Comparison of ENCODE assay signal across 9 cellular contexts in genomic region chr13:46622918-46623256, GRCh38.
A peak's percentile ranks its signal among the peaks of the same experiment; 100 is the strongest.
DNase-seq lines count a peak whose midpoint lies in the region; ATAC-seq and TF ChIP-seq lines count a peak whose summit lies in the region.
"Had no signal": no experiment of that assay in that cellular context is flagged by ENCODE, and none has a peak within 500 bp of the region (broad histone marks: within the 10 kb centered on the region; RNA-seq: fewer than 3 reads in every experiment).

No MANE protein-coding gene starts in this region.

- peak overlapping the region; percentile 5; the same call in 1 of the 2 replicates for H3K9ac ChIP-seq in OCI-LY3 (ENCODE audit: low read length)

- H3K36me3 ChIP-seq in OCI-LY3 (replicated peaks; ENCODE audit: low read depth, low read length) = no peaks in the 10 kb centered on the region

- H3K27ac ChIP-seq in OCI-LY3 (ENCODE audit: low read length) = peak overlapping the region; percentile 48

- ATAC-seq in sciatic nerve (peak; percentile 92), GM19324 (IDR thresholded peaks at IDR 0.05; ENCODE audit: low FRiP score, unreplicated experiment) (no peak), GM21423 (IDR thresholded peaks at IDR 0.05; ENCODE audit: unreplicated experiment) (no peak)

- peaks cover 100% of the 10 kb centered on the region for H3K79me2 ChIP-seq in OCI-LY3 (ENCODE audit: low read length)

- peaks cover 47% of the 10 kb centered on the region for H4K20me1 ChIP-seq in OCI-LY3 (ENCODE audit: insufficient read depth, low read length)

- no peaks in the 10 kb centered on the region for H3K9me3 ChIP-seq in OCI-LY3 (ENCODE audit: insufficient read depth, low read length)

- DNase-seq in fibroblast of the conjunctiva (ENCODE audit: low read depth) = peak; percentile 83
- DNase-seq in sciatic nerve (ENCODE audit: low spot score) = peak; percentile 65
- DNase-seq in activated CD4-positive, alpha-beta T cell treated with anti-CD3 and anti-CD28 coated beads, Interleukin-2, amount 50 U/mL, for 4 hours = no peak
- DNase-seq in activated CD4-positive, alpha-beta T cell treated with anti-CD3 and anti-CD28 coated beads, Interleukin-2, amount 50 U/mL, for 1 hour = no peak
- DNase-seq: activated T-cell treated with anti-CD3 and anti-CD28 coated beads, Interleukin-2, amount 50 U/mL, for 1 hour had no signal

- no peak for TF ChIP-seq CTCF in OCI-LY3 (IDR thresholded peaks at IDR 0.05; ENCODE audit: low read depth, low read length)

- no peak overlapping the region for H2AFZ ChIP-seq in OCI-LY3 (ENCODE audit: low read depth, low read length)

- peaks cover 82% of the 10 kb centered on the region for H3K4me1 ChIP-seq in OCI-LY3 (ENCODE audit: low read length)

- H3K4me2 ChIP-seq in OCI-LY3 (ENCODE audit: low read length) = peak overlapping the region; percentile 63

- H3K27me3 ChIP-seq in OCI-LY3 (ENCODE audit: low read depth, low read length) = no peaks in the 10 kb centered on the region

- intact Hi-C loops in sciatic nerve (cut with DNase I) = no loop called here

- H3K4me3 ChIP-seq in GM08714 (ENCODE audit: low read length) (peak overlapping the region; percentile 63; the same call in 1 of the 2 replicates), OCI-LY3 (ENCODE audit: low read length) (peak overlapping the region; percentile 30)

Comparison
In these comparisons a context has a peak if more than half of its experiments do, and no peak if none do; other contexts are left out.
1. DNase-seq: peak in fibroblast of the conjunctiva (single experiment) and sciatic nerve (single experiment); none in activated CD4-positive, alpha-beta T cell treated with anti-CD3 and anti-CD28 coated beads, Interleukin-2, amount 50 U/mL, for 4 hours (0 of 2) and activated CD4-positive, alpha-beta T cell treated with anti-CD3 and anti-CD28 coated beads, Interleukin-2, amount 50 U/mL, for 1 hour (single experiment).